ENCODE assay signal across 21 cellular contexts in genomic region chr4:140841186-140841585, GRCh38.
DNase-seq lines count a peak whose midpoint lies in the region; ATAC-seq, FAIRE-seq and TF ChIP-seq lines count a peak whose summit lies in the region.
"Had no signal": no experiment of that assay in that cellular context is flagged by ENCODE, and none has a peak within 500 bp of the region (broad histone marks: within the 10 kb centered on the region; RNA-seq: fewer than 3 reads in every experiment).

No MANE protein-coding gene starts in this region.

- no peak for DNase-seq in D721Med (ENCODE audit: insufficient read length, low spot score)
- DNase-seq in GM12891 (ENCODE audit: insufficient read length, low spot score) = no peak
- no peak for DNase-seq in OCI-LY7 (ENCODE audit: low spot score)
- no peak for DNase-seq in trophoblast cell
- no peak for DNase-seq in activated CD8-positive, alpha-beta memory T cell treated with anti-CD3 and anti-CD28 coated beads, Interleukin-2, amount 10 ng/mL, durations not matched to agents 7 days and 5 days
- no peak for DNase-seq in epidermal melanocyte (ENCODE audit: insufficient read length, low spot score)
- DNase-seq: C1 segment of cervical spinal cord; Calu3; CD4-positive, alpha-beta memory T cell; COR-L47; DMS79; EL; GDM1; GM23248; H7; HCEC 1CT had no signal

- TF ChIP-seq CTCF in D721Med (IDR thresholded peaks at IDR 0.05; ENCODE audit: insufficient read depth, missing control alignments) (no peak), OCI-LY7 (conservative IDR thresholded peaks at IDR 0.05; ENCODE audit: low read length) (no peak)

- H3K4me1 Mint-ChIP-seq in activated CD8-positive, alpha-beta memory T cell treated with anti-CD3 and anti-CD28 coated beads, Interleukin-2, amount 10 ng/mL, durations not matched to agents 7 days and 5 days = no peaks in the 10 kb centered on the region
- H3K4me1 Mint-ChIP-seq: CD4-positive, alpha-beta memory T cell had no signal

- H2AFZ ChIP-seq in OCI-LY7 (ENCODE audit: low read length) (peak overlapping the region; percentile 37; the same call in 1 of the 2 replicates), trophoblast cell (ENCODE audit: insufficient read depth, low read length, poor library complexity) (no peak overlapping the region)
- H2AFZ ChIP-seq: GM23248 had no signal

- no peak for TF ChIP-seq POLR2A in GM12891 (IDR thresholded peaks at IDR 0.05; ENCODE audit: low read depth, low read length)

- no CpG with 5 or more reads among the region's 2 CpGs for WGBS in trophoblast cell (ENCODE audit: extremely low coverage, insufficient coverage, insufficient read length)

- no peak overlapping the region for H2BK5ac ChIP-seq in trophoblast cell (ENCODE audit: low read depth, low read length, poor library complexity)

- no peak overlapping the region for H3K4me3 ChIP-seq in OCI-LY7 (ENCODE audit: low read depth, low read length, poor library complexity, severe bottlenecking)
- no peak overlapping the region for H3K4me3 ChIP-seq in trophoblast cell (ENCODE audit: low read depth, low read length)
- H3K4me3 ChIP-seq: GM12878, GM23248 had no signal

- no peaks in the 10 kb centered on the region for H3K27me3 ChIP-seq in trophoblast cell (ENCODE audit: insufficient read depth, low read length)

- H2AK5ac ChIP-seq in trophoblast cell (ENCODE audit: low read length) = no peak overlapping the region

- H3K79me2 ChIP-seq in OCI-LY7 (ENCODE audit: insufficient read depth, low read depth, low read length) (no peaks in the 10 kb centered on the region), trophoblast cell (ENCODE audit: control insufficient read depth, insufficient read depth, low read length, poor library complexity) (no peaks in the 10 kb centered on the region)

- ATAC-seq in GM19452 (IDR thresholded peaks at IDR 0.05; ENCODE audit: unreplicated experiment) (no peak), GM21515 (IDR thresholded peaks at IDR 0.05; ENCODE audit: unreplicated experiment) (no peak)
- no peak for ATAC-seq in activated CD8-positive, alpha-beta memory T cell treated with anti-CD3 and anti-CD28 coated beads, Interleukin-2, amount 10 ng/mL, durations not matched to agents 7 days and 5 days
- ATAC-seq: GM12878 had no signal

- no peak overlapping the region for H3K14ac ChIP-seq in trophoblast cell (ENCODE audit: low read length)

- no peaks in the 10 kb centered on the region for H3K27me3 Mint-ChIP-seq in activated CD8-positive, alpha-beta memory T cell treated with anti-CD3 and anti-CD28 coated beads, Interleukin-2, amount 10 ng/mL, durations not matched to agents 7 days and 5 days

- H3K9me3 ChIP-seq in OCI-LY7 (ENCODE audit: low read length) (peaks cover 5% of the 10 kb centered on the region; the same call in 1 of the 2 replicates), trophoblast cell (ENCODE audit: insufficient read depth, low read depth, low read length) (no peaks in the 10 kb centered on the region)

- H3K18ac ChIP-seq in trophoblast cell (ENCODE audit: low read length) = no peak overlapping the region

- H3K23ac ChIP-seq in trophoblast cell (ENCODE audit: low read length) = no peak overlapping the region

- H4K12ac ChIP-seq in trophoblast cell (ENCODE audit: low read depth, low read length) = no peak overlapping the region

- H3K4me2 ChIP-seq in OCI-LY7 (ENCODE audit: low read length) (no peak overlapping the region), trophoblast cell (ENCODE audit: low read length) (no peak overlapping the region)

- peak overlapping the region; percentile 80 for H2BK12ac ChIP-seq in trophoblast cell (ENCODE audit: low read length)

- no peak overlapping the region for H3K9ac ChIP-seq in trophoblast cell (ENCODE audit: low read length)
- H3K9ac ChIP-seq: GM23248 had no signal

- no peak overlapping the region for H4K8ac ChIP-seq in trophoblast cell (ENCODE audit: low read depth, low read length)

- H2BK120ac ChIP-seq in trophoblast cell (ENCODE audit: insufficient read depth, low read length, poor library complexity) = no peak overlapping the region

- no peak overlapping the region for H3K4me3 Mint-ChIP-seq in activated CD8-positive, alpha-beta memory T cell treated with anti-CD3 and anti-CD28 coated beads, Interleukin-2, amount 10 ng/mL, durations not matched to agents 7 days and 5 days
- H3K4me3 Mint-ChIP-seq: CD4-positive, alpha-beta memory T cell had no signal

- H3K27ac Mint-ChIP-seq in activated CD8-positive, alpha-beta memory T cell treated with anti-CD3 and anti-CD28 coated beads, Interleukin-2, amount 10 ng/mL, durations not matched to agents 7 days and 5 days = no peak overlapping the region
- H3K27ac Mint-ChIP-seq: CD4-positive, alpha-beta memory T cell had no signal

- no peaks in the 10 kb centered on the region for H3K9me3 Mint-ChIP-seq in activated CD8-positive, alpha-beta memory T cell treated with anti-CD3 and anti-CD28 coated beads, Interleukin-2, amount 10 ng/mL, durations not matched to agents 7 days and 5 days (ENCODE audit: low read depth)
- H3K9me3 Mint-ChIP-seq: CD4-positive, alpha-beta memory T cell had no signal

- BruUV-seq in OCI-LY7 (replicated peaks; lab: Mats Ljungman, UMichigan) = no TSS peak

- H3K4me1 ChIP-seq in OCI-LY7 (ENCODE audit: insufficient read depth, low read length, poor library complexity, severe bottlenecking) = peaks cover 7% of the 10 kb centered on the region
- H3K4me1 ChIP-seq in trophoblast cell (ENCODE audit: control insufficient read depth in 1 of 2, insufficient read depth in 2 of 2, low read length in 2 of 2) = peaks cover 0 to 11% of the 10 kb centered on the region in 2 experiments

- H3K27ac ChIP-seq in OCI-LY7 (ENCODE audit: low read depth, low read length, poor library complexity, severe bottlenecking) (no peak overlapping the region), trophoblast cell (ENCODE audit: low read depth, low read length) (no peak overlapping the region)
- H3K27ac ChIP-seq: GM23248 had no signal

- no peaks in the 10 kb centered on the region for H3K9me2 ChIP-seq in OCI-LY7 (ENCODE audit: insufficient read depth, low read length)

- H3K36me3 ChIP-seq in OCI-LY7 (ENCODE audit: insufficient read depth, low read length) (no peaks in the 10 kb centered on the region; the same call in 1 of the 2 replicates), trophoblast cell (ENCODE audit: control insufficient read depth in 1 of 2, insufficient read depth in 2 of 2, low read length in 2 of 2) (no peaks in the 10 kb centered on the region)

- CTCF ChIA-PET in OCI-LY7 (lab: Charles Lee; ENCODE audit: unreplicated experiment) = no interaction called here
- CTCF ChIA-PET in activated CD8-positive, alpha-beta memory T cell treated with anti-CD3 and anti-CD28 coated beads, Interleukin-2, amount 10 ng/mL, durations not matched to agents 7 days and 5 days (lab: Charles Lee) = no interaction called here

- intact Hi-C loops in OCI-LY7 (cut with micrococcal nuclease; ENCODE audit: unreplicated experiment) = no loop called here

- POLR2A ChIA-PET in OCI-LY7 (lab: Charles Lee) = interaction anchor here (1.0 kb wide), 1 partner anchor 12 kb away, joined by 3 read pairs; no protein-coding TSS in a partner anchor

- no peak overlapping the region for H3K4ac ChIP-seq in trophoblast cell (ENCODE audit: low read depth, low read length)

- H4K20me1 ChIP-seq in OCI-LY7 (ENCODE audit: insufficient read depth, low read length) = no peaks in the 10 kb centered on the region

- peak overlapping the region; percentile 24 for H4K91ac ChIP-seq in trophoblast cell (ENCODE audit: low read depth, low read length)

- peak; percentile 81 for FAIRE-seq in D721Med (lab: Jason Lieb, UNC)
- peak; percentile 47 for FAIRE-seq in GM12891 (lab: Jason Lieb, UNC)
- FAIRE-seq: GM12878, GM18507, H1 had no signal

- H3K79me1 ChIP-seq in trophoblast cell (ENCODE audit: low read length) = peaks cover 8% of the 10 kb centered on the region

- H3K36me3 Mint-ChIP-seq in activated CD8-positive, alpha-beta memory T cell treated with anti-CD3 and anti-CD28 coated beads, Interleukin-2, amount 10 ng/mL, durations not matched to agents 7 days and 5 days = no peaks in the 10 kb centered on the region
- H3K36me3 Mint-ChIP-seq: CD4-positive, alpha-beta memory T cell had no signal

TF ChIP-seq in GM12891, 5 proteins besides CTCF, POLR2A, EP300 and RAD21:
- TF ChIP-seq SPI1 (IDR thresholded peaks at IDR 0.05; ENCODE audit: low read depth, low read length) (no peak), PAX5 (IDR thresholded peaks at IDR 0.05; ENCODE audit: insufficient read depth, low read length, severe bottlenecking) (no peak), POU2F2 (IDR thresholded peaks at IDR 0.05; ENCODE audit: low read depth, low read length) (no peak), POLR2AphosphoS5 (IDR thresholded peaks at IDR 0.05; ENCODE audit: low read depth, low read length) (no peak), TAF1 (IDR thresholded peaks at IDR 0.05; ENCODE audit: low read depth, low read length) (no peak)
